In the genomic region with DNA sequence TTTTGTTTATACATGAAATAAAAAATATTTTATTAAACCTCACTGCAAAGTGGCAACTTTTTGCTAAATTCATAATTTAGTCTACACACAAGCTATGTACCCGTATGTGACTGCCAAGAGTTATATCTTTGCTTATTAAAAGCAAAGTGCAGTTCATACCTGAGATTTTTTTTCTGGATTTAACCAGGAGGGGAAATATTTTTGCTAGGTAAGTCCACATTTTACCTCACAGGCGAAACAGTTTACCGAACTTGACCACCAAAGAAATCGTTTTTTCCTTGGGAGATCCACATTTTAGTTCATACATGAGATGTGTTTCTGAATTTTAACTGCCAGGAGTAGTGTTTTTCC, we compare ENCODE assay signal across 8 cellular contexts. TPM values are rescaled to one million over a fixed set of nuclear protein-coding genes. Genes with fewer than 3 reads are reported as not detected.
DNase-seq lines count a peak whose midpoint lies in the region; ATAC-seq, FAIRE-seq and TF ChIP-seq lines count a peak whose summit lies in the region.

No MANE protein-coding gene starts in this region.

- H3K4me1 Mint-ChIP-seq in CD4-positive, alpha-beta memory T cell, result peaks cover 10 to 39% (median 26%) of the 10 kb centered on the region in 4 donors

- intact Hi-C loops in CD4-positive, alpha-beta memory T cell (cut with micrococcal nuclease), result loop anchor here (2.0 kb wide), 1 partner anchor 16 kb away; no protein-coding TSS in a partner anchor

- H3K4me3 ChIP-seq in CD4-positive, alpha-beta memory T cell (ENCODE audit: low read length in 2 of 2), result peak overlapping the region in 1 of 2 donors; percentile 44
- H3K4me3 ChIP-seq in MG63 (peak overlapping the region; percentile 77), neutrophil (ENCODE audit: low read depth in 1 of 2, low read length in 1 of 2) (peak overlapping the region; percentile 94 to 99)
- peak overlapping the region; percentile 100 for H3K4me3 ChIP-seq in effector memory CD4-positive, alpha-beta T cell (ENCODE audit: insufficient read depth, low read depth, low read length, poor library complexity, severe bottlenecking)

- H3K4me1 ChIP-seq in CD4-positive, alpha-beta memory T cell (ENCODE audit: insufficient read depth, low read length), result peaks cover 43% of the 10 kb centered on the region
- peaks cover 16% of the 10 kb centered on the region for H3K4me1 ChIP-seq in effector memory CD4-positive, alpha-beta T cell (ENCODE audit: control insufficient read depth, insufficient read depth, low read length, poor library complexity, severe bottlenecking)
- H3K4me1 ChIP-seq in neutrophil (ENCODE audit: control insufficient read depth in 1 of 2, insufficient read depth in 1 of 2, low read depth in 1 of 2, low read length in 1 of 2), result peaks cover 76 to 78% of the 10 kb centered on the region in 2 experiments

- peaks cover 0 to 15% (median 0%) of the 10 kb centered on the region in 8 donors for H3K9me3 Mint-ChIP-seq in CD4-positive, alpha-beta memory T cell

- ATAC-seq in HG02588 (IDR thresholded peaks at IDR 0.05; ENCODE audit: unreplicated experiment), result no peak

- CTCF ChIA-PET in CD4-positive, alpha-beta memory T cell (lab: Charles Lee; ENCODE audit: partially characterized antibody), result interaction anchor here (1.9 kb wide), 1 partner anchor 9 kb away, joined by 8 read pairs; no protein-coding TSS in a partner anchor

- no peaks in the 10 kb centered on the region for H3K27me3 ChIP-seq in CD4-positive, alpha-beta memory T cell (ENCODE audit: insufficient read depth, low read length)
- H3K27me3 ChIP-seq in MG63, result no peaks in the 10 kb centered on the region
- no peaks in the 10 kb centered on the region for H3K27me3 ChIP-seq in effector memory CD4-positive, alpha-beta T cell (replicated peaks; ENCODE audit: control insufficient read depth, insufficient read depth, low read length, poor library complexity, severe bottlenecking)
- no peaks in the 10 kb centered on the region for H3K27me3 ChIP-seq in neutrophil

- H3K36me3 ChIP-seq in CD4-positive, alpha-beta memory T cell (ENCODE audit: insufficient read depth, low read length), result peaks cover 14% of the 10 kb centered on the region
- H3K36me3 ChIP-seq in MG63 (peaks cover 27% of the 10 kb centered on the region), neutrophil (peaks cover 25% of the 10 kb centered on the region)
- peaks cover 18% of the 10 kb centered on the region for H3K36me3 ChIP-seq in effector memory CD4-positive, alpha-beta T cell (ENCODE audit: control insufficient read depth, insufficient read depth, low read length)

- no peaks in the 10 kb centered on the region for H3K9me3 ChIP-seq in CD4-positive, alpha-beta memory T cell (ENCODE audit: control insufficient read depth in 1 of 2, low read length in 2 of 2)
- no peaks in the 10 kb centered on the region for H3K9me3 ChIP-seq in MG63
- H3K9me3 ChIP-seq in effector memory CD4-positive, alpha-beta T cell (ENCODE audit: control insufficient read depth, low read length), result no peaks in the 10 kb centered on the region
- H3K9me3 ChIP-seq in neutrophil, result no peaks in the 10 kb centered on the region

- H3K27me3 Mint-ChIP-seq in CD4-positive, alpha-beta memory T cell, result no peaks in the 10 kb centered on the region

- no peak for TF ChIP-seq POLR2A in GM12891 (IDR thresholded peaks at IDR 0.05; ENCODE audit: low read depth, low read length)

- FAIRE-seq in GM12891 (lab: Jason Lieb, UNC), result no peak

- no peak for DNase-seq in CD4-positive, alpha-beta memory T cell
- DNase-seq in MG63, result no peak
- DNase-seq in effector memory CD4-positive, alpha-beta T cell, result no peak
- DNase-seq in GM12891 (ENCODE audit: insufficient read length, low spot score), result no peak
- no peak for DNase-seq in HCEC 1CT
- DNase-seq in NCI-H526 (lab: John Stamatoyannopoulos, UW), result no peak

- no peak for TF ChIP-seq CTCF in neutrophil (IDR thresholded peaks at IDR 0.05)

- peaks cover 10 to 23% of the 10 kb centered on the region in 2 donors for H3K36me3 Mint-ChIP-seq in CD4-positive, alpha-beta memory T cell

- peak overlapping the region; percentile 52 to 95 (median 94) for H3K4me3 Mint-ChIP-seq in CD4-positive, alpha-beta memory T cell

- POLR2A ChIA-PET in CD4-positive, alpha-beta memory T cell (lab: Charles Lee; ENCODE audit: partially characterized antibody), result interaction anchor here (2.6 to 13.8 kb wide), 4 partner anchors 7 to 32 kb away, joined by 14 to 251 read pairs (median 162); a partner anchor contains a TSS

- H3K27ac ChIP-seq in CD4-positive, alpha-beta memory T cell (ENCODE audit: low read depth, low read length), result peak overlapping the region; percentile 27
- no peak overlapping the region for H3K27ac ChIP-seq in effector memory CD4-positive, alpha-beta T cell (ENCODE audit: insufficient read depth, low read length, poor library complexity, severe bottlenecking)
- H3K27ac ChIP-seq in neutrophil, result peak overlapping the region; percentile 99

- H3K27ac Mint-ChIP-seq in CD4-positive, alpha-beta memory T cell, result peak overlapping the region in 5 of 7 donors; percentile 42 to 99 (median 90)

TF ChIP-seq in GM12891, 5 proteins besides CTCF, POLR2A, EP300 and RAD21:
- TF ChIP-seq PAX5 (IDR thresholded peaks at IDR 0.05; ENCODE audit: insufficient read depth, low read length, severe bottlenecking) (no peak), SPI1 (IDR thresholded peaks at IDR 0.05; ENCODE audit: low read depth, low read length) (no peak), POU2F2 (IDR thresholded peaks at IDR 0.05; ENCODE audit: low read depth, low read length) (no peak), POLR2AphosphoS5 (IDR thresholded peaks at IDR 0.05; ENCODE audit: low read depth, low read length) (no peak), TAF1 (IDR thresholded peaks at IDR 0.05; ENCODE audit: low read depth, low read length) (no peak)

RNA-seq across cellular contexts. Expression of a gene that starts 12.2 kb away (rescaled TPM):
- 1 to 10 TPM; 1.3 to 1.5 TPM for total RNA-seq in CD4-positive, alpha-beta memory T cell
- polyA plus RNA-seq in CD4-positive, alpha-beta memory T cell, result 1 to 10 TPM; 1.1 to 1.7 TPM
- not detected in 2 replicates for total RNA-seq in MG63 (2014; rRNA removed; shearing (Covaris generic); ENCODE audit: low replicate concordance)
- polyA plus RNA-seq in GM12891 (2012; ENCODE audit: low read depth, missing spikeins), result 0.41 TPM

RNA-seq across cellular contexts. Expression of a gene that starts 13.5 kb away (rescaled TPM):
- under 1 TPM in 1 of 2 experiments, not detected in 1; 0.11 TPM for total RNA-seq in CD4-positive, alpha-beta memory T cell
- polyA plus RNA-seq in CD4-positive, alpha-beta memory T cell, result under 1 TPM; 0.07 TPM
- total RNA-seq in MG63 (2014; rRNA removed; shearing (Covaris generic); ENCODE audit: low replicate concordance), result not detected in 2 replicates
- polyA plus RNA-seq in GM12891 (2012; ENCODE audit: low read depth, missing spikeins), result 0.49 TPM

RNA-seq across cellular contexts. Expression of a gene that starts 19.3 kb away (rescaled TPM):
- total RNA-seq in CD4-positive, alpha-beta memory T cell, result 10 to 100 TPM in 1 of 2 experiments, 1 to 10 TPM in 1; 7.5 to 12.7 TPM
- not detected for polyA plus RNA-seq in CD4-positive, alpha-beta memory T cell
- total RNA-seq in MG63 (2014; rRNA removed; shearing (Covaris generic); ENCODE audit: low replicate concordance), result 0.49 and 4.1 TPM in 2 replicates
- 0.19 TPM for polyA plus RNA-seq in GM12891 (2012; ENCODE audit: low read depth, missing spikeins)

RNA-seq across cellular contexts. Expression of a gene that starts 31.8 kb away (rescaled TPM):
- total RNA-seq in CD4-positive, alpha-beta memory T cell, result 100 to 1,000 TPM; 140 to 141 TPM
- polyA plus RNA-seq in CD4-positive, alpha-beta memory T cell, result 10 to 100 TPM in 1 of 2 donors, 1 to 10 TPM in 1; 8.3 to 37.8 TPM
- total RNA-seq in MG63 (2014; rRNA removed; shearing (Covaris generic); ENCODE audit: low replicate concordance), result 5.5 and 23.7 TPM in 2 replicates
- 66.1 TPM for polyA plus RNA-seq in GM12891 (2012; ENCODE audit: low read depth, missing spikeins)

RNA-seq across cellular contexts. Expression of a gene that starts 32.3 kb away (rescaled TPM):
- total RNA-seq in CD4-positive, alpha-beta memory T cell, result 10 to 100 TPM; 64.9 to 65.3 TPM
- 100 to 1,000 TPM; 105 to 119 TPM for polyA plus RNA-seq in CD4-positive, alpha-beta memory T cell
- 23.1 and 25.6 TPM in 2 replicates for total RNA-seq in MG63 (2014; rRNA removed; shearing (Covaris generic); ENCODE audit: low replicate concordance)
- 66.6 TPM for polyA plus RNA-seq in GM12891 (2012; ENCODE audit: low read depth, missing spikeins)
